19 cellular contexts compared by ENCODE assay signal in the genomic region with DNA sequence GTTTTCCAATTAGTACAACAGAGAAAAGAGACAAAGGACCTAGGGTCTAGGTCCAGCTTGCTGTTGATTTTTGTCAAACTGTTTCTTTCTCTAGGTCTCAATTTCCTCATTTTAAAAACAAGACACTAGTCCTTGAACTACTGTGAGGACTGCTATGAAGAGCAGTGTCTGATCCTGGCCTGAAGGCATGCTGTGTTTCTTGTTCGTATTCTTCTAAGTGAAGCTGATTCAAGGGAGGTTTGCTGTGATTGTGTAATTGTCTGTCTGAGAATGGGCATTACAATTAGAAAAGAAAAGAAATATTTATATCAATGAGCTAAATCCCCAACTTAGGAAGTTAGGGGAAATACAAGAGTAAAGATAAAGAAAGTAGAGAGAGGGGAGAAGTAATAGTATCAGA.
DNase-seq lines count a peak whose midpoint lies in the region; ATAC-seq, FAIRE-seq and TF ChIP-seq lines count a peak whose summit lies in the region.
"Had no signal": no experiment of that assay in that cellular context is flagged by ENCODE, and none has a peak within 500 bp of the region (broad histone marks: within the 10 kb centered on the region; RNA-seq: fewer than 3 reads in every experiment).

No MANE protein-coding gene starts in this region.

- CTCF ChIA-PET in HepG2 (lab: Yijun Ruan, JAX; ENCODE audit: low intra/inter-chr PET ratio, low total read pairs) = no interaction called here

- H3K9ac ChIP-seq in HepG2 (ENCODE audit: insufficient read depth, low read depth, low read length) (no peak overlapping the region), adipocyte (ENCODE audit: low read length) (no peak overlapping the region)
- H3K9ac ChIP-seq: BLaER1 treated with 17β-estradiol and CSF1 and Interleukin-3, amounts not matched to agents 10 nM and 100 nM had no signal

- H3K79me2 ChIP-seq in HepG2 (ENCODE audit: insufficient read depth, low read length) = no peaks in the 10 kb centered on the region

- H3K27ac ChIP-seq in HepG2 (ENCODE audit: extremely low read length, insufficient read depth, low read length) (no peak overlapping the region), right lobe of liver (no peak overlapping the region), WERI-Rb-1 (no peak overlapping the region)

- ATAC-seq in HepG2 (no peak), right lobe of liver (no peak)
- ATAC-seq: CD8-positive, alpha-beta T cell had no signal

- H2AFZ ChIP-seq in HepG2 (ENCODE audit: low read length) = no peak overlapping the region

- H3K4me1 Mint-ChIP-seq in mesothelial cell of epicardium = peaks cover 49% of the 10 kb centered on the region

- no peaks in the 10 kb centered on the region for H3K4me1 ChIP-seq in HepG2 (ENCODE audit: insufficient read depth, low read length)
- H3K4me1 ChIP-seq in right lobe of liver = no peaks in the 10 kb centered on the region
- peaks cover 22% of the 10 kb centered on the region for H3K4me1 ChIP-seq in adipocyte (ENCODE audit: control insufficient read depth, insufficient read depth, low read length)

- H3K36me3 Mint-ChIP-seq in mesothelial cell of epicardium = no peaks in the 10 kb centered on the region
- H3K36me3 Mint-ChIP-seq: CD8-positive, alpha-beta T cell had no signal

- TF ChIP-seq EP300 in HepG2 (IDR thresholded peaks at IDR 0.05; ENCODE audit: low read depth in 2 of 2, low read length in 2 of 2) (no peak), HepG2 (CRISPR knock-in tag; IDR thresholded peaks at IDR 0.05; ENCODE audit: borderline replicate concordance) (no peak)

- no peaks in the 10 kb centered on the region for H3K36me3 ChIP-seq in HepG2 (replicated peaks in 1 of 2; ENCODE audit: control insufficient read depth in 1 of 2, insufficient read depth in 2 of 2, low read length in 2 of 2)
- no peaks in the 10 kb centered on the region for H3K36me3 ChIP-seq in right lobe of liver
- H3K36me3 ChIP-seq in adipocyte (ENCODE audit: control insufficient read depth, insufficient read depth, low read length, severe bottlenecking) = no peaks in the 10 kb centered on the region
- H3K36me3 ChIP-seq in WERI-Rb-1 = no peaks in the 10 kb centered on the region
- H3K36me3 ChIP-seq: BLaER1 treated with 17β-estradiol and CSF1 and Interleukin-3, amounts not matched to agents 10 nM and 100 nM had no signal

- TF ChIP-seq CTCF in HepG2 (CRISPR knock-in tag; IDR thresholded peaks at IDR 0.05) = no peak
- TF ChIP-seq CTCF in right lobe of liver (IDR thresholded peaks at IDR 0.05) = no peak
- TF ChIP-seq CTCF in mesothelial cell of epicardium (IDR thresholded peaks at IDR 0.05; ENCODE audit: unreplicated experiment) = no peak
- no peak for TF ChIP-seq CTCF in WERI-Rb-1 (IDR thresholded peaks at IDR 0.05; ENCODE audit: low read depth, low read length)

- no peak overlapping the region for H3K4me3 ChIP-seq in HepG2 (replicated peaks in 1 of 3; ENCODE audit: insufficient read depth in 1 of 3, low read depth in 2 of 3, low read length in 3 of 3)
- no peak overlapping the region for H3K4me3 ChIP-seq in right lobe of liver
- no peak overlapping the region for H3K4me3 ChIP-seq in adipocyte (ENCODE audit: low read length)
- no peak overlapping the region for H3K4me3 ChIP-seq in WERI-Rb-1 (ENCODE audit: low read depth, low read length)
- H3K4me3 ChIP-seq: BLaER1 treated with 17β-estradiol and CSF1 and Interleukin-3, amounts not matched to agents 10 nM and 100 nM had no signal

- in situ Hi-C loops in HepG2 (cut with HindIII; ENCODE audit: extremely low pct_ligation_motif_present, low pct_unique_long_range_greater_than_20kb) = no loop called here

- no peak for FAIRE-seq in HepG2 (lab: Jason Lieb, UNC)
- FAIRE-seq: GM12892, H1 had no signal

- TF ChIP-seq RAD21 in HepG2 (CRISPR knock-in tag; IDR thresholded peaks at IDR 0.05) = no peak

- H4K20me1 ChIP-seq in HepG2 (ENCODE audit: insufficient read depth, low read length) = no peaks in the 10 kb centered on the region
- H4K20me1 ChIP-seq: BLaER1 treated with 17β-estradiol and CSF1 and Interleukin-3, amounts not matched to agents 10 nM and 100 nM had no signal

- no peak overlapping the region for H3K4me3 Mint-ChIP-seq in mesothelial cell of epicardium
- H3K4me3 Mint-ChIP-seq: CD8-positive, alpha-beta T cell had no signal

- peaks cover 9% of the 10 kb centered on the region for H3K9me3 Mint-ChIP-seq in mesothelial cell of epicardium

- no TSS peak for BruUV-seq in HepG2 (replicated peaks; lab: Mats Ljungman, UMichigan)

- 35% methylated on average over 1 of the region's 1 CpG for WGBS in HepG2 (ENCODE audit: low lambda C conversion rate)
- WGBS in right lobe of liver (ENCODE audit: insufficient coverage, low coverage, low lambda C conversion rate, missing lambda C conversion rate) = 83% methylated on average over 1 of the region's 1 CpG

- no peak for TF ChIP-seq POLR2A in HepG2 (IDR thresholded peaks at IDR 0.05; ENCODE audit: insufficient read depth in 1 of 2, low read depth in 2 of 2, low read length in 2 of 2)
- no peak for TF ChIP-seq POLR2A in right lobe of liver (IDR thresholded peaks at IDR 0.05)

- H3K27me3 ChIP-seq in HepG2 (ENCODE audit: control insufficient read depth in 1 of 2, insufficient read depth in 2 of 2, low read length in 2 of 2) (no peaks in the 10 kb centered on the region), right lobe of liver (no peaks in the 10 kb centered on the region), adipocyte (replicated peaks; ENCODE audit: control insufficient read depth, insufficient read depth, low read length) (no peaks in the 10 kb centered on the region), WERI-Rb-1 (ENCODE audit: insufficient read depth, low read depth, severe bottlenecking) (no peaks in the 10 kb centered on the region)
- H3K27me3 ChIP-seq: BLaER1 treated with 17β-estradiol and CSF1 and Interleukin-3, amounts not matched to agents 10 nM and 100 nM had no signal

- peak overlapping the region; percentile 17 for H3K27ac Mint-ChIP-seq in mesothelial cell of epicardium
- H3K27ac Mint-ChIP-seq: CD8-positive, alpha-beta T cell had no signal

- H3K27me3 Mint-ChIP-seq in mesothelial cell of epicardium (ENCODE audit: low read depth) = no peaks in the 10 kb centered on the region

- POLR2A ChIA-PET in HepG2 (lab: Yijun Ruan, JAX) = no interaction called here

- no peaks in the 10 kb centered on the region for H3K9me3 ChIP-seq in HepG2 (ENCODE audit: low read length)
- H3K9me3 ChIP-seq in right lobe of liver = no peaks in the 10 kb centered on the region
- no peaks in the 10 kb centered on the region for H3K9me3 ChIP-seq in adipocyte (ENCODE audit: control insufficient read depth, low read length)
- H3K9me3 ChIP-seq in WERI-Rb-1 (ENCODE audit: severe bottlenecking) = peaks cover 3% of the 10 kb centered on the region

- H3K4me2 ChIP-seq in HepG2 (ENCODE audit: low read depth, low read length) = no peak overlapping the region
- H3K4me2 ChIP-seq: BLaER1 treated with 17β-estradiol and CSF1 and Interleukin-3, amounts not matched to agents 10 nM and 100 nM had no signal

- intact Hi-C loops in HepG2 (cut with micrococcal nuclease; ENCODE audit: unreplicated experiment) = no loop called here
- intact Hi-C loops in right lobe of liver (cut with DNase I) = no loop called here

- DNase-seq in HepG2 (ENCODE audit: low spot score) (no peak), right lobe of liver (no peak), adipocyte (ENCODE audit: low read depth) (peak; percentile 38), mesothelial cell of epicardium (ENCODE audit: low spot score in 2 of 2, unreplicated experiment in 2 of 2) (no peak), DMS153 treated with DMSO at 0.1 percent for 48 hours (lab: John Stamatoyannopoulos, UW; ENCODE audit: unreplicated experiment) (no peak), WERI-Rb-1 (no peak)
- DNase-seq in activated naive CD4-positive, alpha-beta T cell treated with anti-CD3 and anti-CD28 coated beads, Interleukin-2, amount 50 U/mL, for 16 hours = no peak
- DNase-seq: CD8-positive, alpha-beta T cell; KBM-7; MV-4-11; NCI-H1417; NCI-H187; NCI-H2107; NCI-H510A; NCI-H774; SHP77 had no signal

TF ChIP-seq in HepG2, 621 proteins besides CTCF, POLR2A, EP300 and RAD21:
- TF ChIP-seq ETV5 (CRISPR knock-in tag; IDR thresholded peaks at IDR 0.05; ENCODE audit: borderline replicate concordance) (no peak), FOXO1 (CRISPR knock-in tag; IDR thresholded peaks at IDR 0.05) (no peak), NCOR1 (IDR thresholded peaks at IDR 0.05; ENCODE audit: borderline replicate concordance, low read length) (no peak), CEBPB (IDR thresholded peaks at IDR 0.05; ENCODE audit: borderline replicate concordance, low read depth, low read length) (0 out of 2 replicates have a peak, but pooled peaks have one; percentile 19)
- TF ChIP-seq, protein P1, sequence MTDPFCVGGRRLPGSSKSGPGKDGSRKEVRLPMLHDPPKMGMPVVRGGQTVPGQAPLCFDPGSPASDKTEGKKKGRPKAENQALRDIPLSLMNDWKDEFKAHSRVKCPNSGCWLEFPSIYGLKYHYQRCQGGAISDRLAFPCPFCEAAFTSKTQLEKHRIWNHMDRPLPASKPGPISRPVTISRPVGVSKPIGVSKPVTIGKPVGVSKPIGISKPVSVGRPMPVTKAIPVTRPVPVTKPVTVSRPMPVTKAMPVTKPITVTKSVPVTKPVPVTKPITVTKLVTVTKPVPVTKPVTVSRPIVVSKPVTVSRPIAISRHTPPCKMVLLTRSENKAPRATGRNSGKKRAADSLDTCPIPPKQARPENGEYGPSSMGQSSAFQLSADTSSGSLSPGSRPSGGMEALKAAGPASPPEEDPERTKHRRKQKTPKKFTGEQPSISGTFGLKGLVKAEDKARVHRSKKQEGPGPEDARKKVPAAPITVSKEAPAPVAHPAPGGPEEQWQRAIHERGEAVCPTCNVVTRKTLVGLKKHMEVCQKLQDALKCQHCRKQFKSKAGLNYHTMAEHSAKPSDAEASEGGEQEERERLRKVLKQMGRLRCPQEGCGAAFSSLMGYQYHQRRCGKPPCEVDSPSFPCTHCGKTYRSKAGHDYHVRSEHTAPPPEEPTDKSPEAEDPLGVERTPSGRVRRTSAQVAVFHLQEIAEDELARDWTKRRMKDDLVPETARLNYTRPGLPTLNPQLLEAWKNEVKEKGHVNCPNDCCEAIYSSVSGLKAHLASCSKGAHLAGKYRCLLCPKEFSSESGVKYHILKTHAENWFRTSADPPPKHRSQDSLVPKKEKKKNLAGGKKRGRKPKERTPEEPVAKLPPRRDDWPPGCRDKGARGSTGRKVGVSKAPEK (CRISPR knock-in tag; IDR thresholded peaks at IDR 0.05; ENCODE audit: borderline replicate concordance) = no peak
TF ChIP-seq in HepG2: peak in this region for 1.
